Comparison of ENCODE assay signal across 19 cellular contexts in genomic region chr5:139688088-139688702, GRCh38. TPM values are rescaled to one million over a fixed set of nuclear protein-coding genes. Genes with fewer than 3 reads are reported as not detected.
DNase-seq lines count a peak whose midpoint lies in the region; ATAC-seq and TF ChIP-seq lines count a peak whose summit lies in the region.
"Had no signal": no experiment of that assay in that cellular context is flagged by ENCODE, and none has a peak within 500 bp of the region (broad histone marks: within the 10 kb centered on the region; RNA-seq: fewer than 3 reads in every experiment).

No MANE protein-coding gene starts in this region.

- peaks cover 21% of the 10 kb centered on the region for H3K36me3 ChIP-seq in DOHH2 (ENCODE audit: control insufficient read depth, low read length)
- peaks cover 7% of the 10 kb centered on the region; the same call in 1 of the 2 replicates for H3K36me3 ChIP-seq in KOPT-K1 (ENCODE audit: insufficient read depth, low read length)
- H3K36me3 ChIP-seq in smooth muscle cell (ENCODE audit: low read depth) = no peaks in the 10 kb centered on the region

- no peaks in the 10 kb centered on the region for H3K9me3 ChIP-seq in DOHH2 (ENCODE audit: control insufficient read depth, insufficient read depth, low read length)
- H3K9me3 ChIP-seq in KOPT-K1 (ENCODE audit: insufficient read depth, low read length, poor library complexity, severe bottlenecking) = no peaks in the 10 kb centered on the region
- no peaks in the 10 kb centered on the region for H3K9me3 ChIP-seq in smooth muscle cell (replicated peaks; ENCODE audit: low read depth)
- H3K9me3 ChIP-seq: adrenal gland, upper lobe of right lung had no signal

- H3K9ac ChIP-seq in smooth muscle cell (ENCODE audit: low read depth) = no peak overlapping the region

- peaks cover 18% of the 10 kb centered on the region for H3K4me1 Mint-ChIP-seq in activated T-cell treated with anti-CD3 and anti-CD28 coated beads, Interleukin-2, amount 50 U/mL, for 4 hours (ENCODE audit: low read depth)

- no peak overlapping the region; the same call in 1 of the 2 replicates for H3K27ac ChIP-seq in DOHH2 (ENCODE audit: low read depth, low read length)
- peak overlapping the region; percentile 34 for H3K27ac ChIP-seq in KOPT-K1 (ENCODE audit: low read depth, low read length, poor library complexity, severe bottlenecking)
- H3K27ac ChIP-seq in dorsolateral prefrontal cortex = peak overlapping the region in 58 of 59 donors; percentile 32 to 100 (median 98)
- H3K27ac ChIP-seq in smooth muscle cell (ENCODE audit: low read depth) = peak overlapping the region; percentile 98
- H3K27ac ChIP-seq: PC-9, upper lobe of right lung had no signal

- H3K4me1 ChIP-seq in DOHH2 (ENCODE audit: control insufficient read depth, low read length) (peaks cover 70% of the 10 kb centered on the region), smooth muscle cell (ENCODE audit: low read depth) (peaks cover 51% of the 10 kb centered on the region)

- no peak overlapping the region for H3K4me3 ChIP-seq in DOHH2 (ENCODE audit: low read length)
- H3K4me3 ChIP-seq in dorsolateral prefrontal cortex = no peak overlapping the region
- no peak overlapping the region for H3K4me3 ChIP-seq in smooth muscle cell
- H3K4me3 ChIP-seq: adrenal gland, hepatocyte, PC-9, upper lobe of right lung had no signal

- H3K4me2 ChIP-seq in DOHH2 (ENCODE audit: low read length) (peak overlapping the region; percentile 39), smooth muscle cell (peak overlapping the region; percentile 1)
- H3K4me2 ChIP-seq: hepatocyte, PC-9 had no signal

- no peaks in the 10 kb centered on the region for H3K9me2 ChIP-seq in DOHH2 (replicated peaks; ENCODE audit: control insufficient read depth, low read length)

- H3K27me3 Mint-ChIP-seq in activated T-cell treated with anti-CD3 and anti-CD28 coated beads, Interleukin-2, amount 50 U/mL, for 4 hours (ENCODE audit: low read depth) = peaks cover 2% of the 10 kb centered on the region

- H4K20me1 ChIP-seq in DOHH2 (ENCODE audit: control insufficient read depth, insufficient read depth, low read depth, low read length) = no peaks in the 10 kb centered on the region; the same call in 1 of the 2 replicates
- H4K20me1 ChIP-seq in smooth muscle cell (ENCODE audit: low read depth) = peaks cover 50% of the 10 kb centered on the region

- DNase-seq in dorsolateral prefrontal cortex (no peak), smooth muscle cell (lab: John Stamatoyannopoulos, UW; ENCODE audit: unreplicated experiment) (no peak), DMS153 (lab: John Stamatoyannopoulos, UW) (no peak)
- no peak for DNase-seq in activated T-cell treated with anti-CD3 and anti-CD28 coated beads, Interleukin-2, amount 50 U/mL, for 4 hours
- DNase-seq: activated CD4-positive, alpha-beta T cell treated with anti-CD3 and anti-CD28 coated beads, Interleukin-2, amount 10 ng/mL, durations not matched to agents 24 days and 14 days; activated CD8-positive, alpha-beta memory T cell treated with anti-CD3 and anti-CD28 coated beads, Interleukin-2, amount 50 U/mL, for 4 hours; activated effector memory CD4-positive, alpha-beta T cell treated with anti-CD3 and anti-CD28 coated beads, Interleukin-2, amount 50 U/mL, for 16 hours; EL; H9; Kasumi-1; PC-9; T1000; upper lobe of right lung had no signal

- no peak overlapping the region for H2AFZ ChIP-seq in smooth muscle cell (ENCODE audit: low read depth)
- H2AFZ ChIP-seq: hepatocyte, PC-9 had no signal

- no peak overlapping the region for H3K4me3 Mint-ChIP-seq in activated T-cell treated with anti-CD3 and anti-CD28 coated beads, Interleukin-2, amount 50 U/mL, for 4 hours
- H3K4me3 Mint-ChIP-seq: activated CD4-positive, alpha-beta T cell treated with anti-CD3 and anti-CD28 coated beads, Interleukin-2, amount 10 ng/mL, durations not matched to agents 24 days and 14 days; H9; nephron had no signal

- H3K36me3 Mint-ChIP-seq in activated T-cell treated with anti-CD3 and anti-CD28 coated beads, Interleukin-2, amount 50 U/mL, for 4 hours (ENCODE audit: insufficient read depth) = no peaks in the 10 kb centered on the region

- ATAC-seq in activated T-cell treated with anti-CD3 and anti-CD28 coated beads, Interleukin-2, amount 50 U/mL, for 4 hours = no peak
- ATAC-seq in GM18873 (IDR thresholded peaks at IDR 0.05; ENCODE audit: low FRiP score, unreplicated experiment) = no peak
- ATAC-seq: upper lobe of right lung had no signal

- H3K79me2 ChIP-seq in DOHH2 (ENCODE audit: control insufficient read depth, low read length) (no peaks in the 10 kb centered on the region), smooth muscle cell (ENCODE audit: low read depth) (peaks cover 33% of the 10 kb centered on the region)

- H3K27me3 ChIP-seq in DOHH2 (ENCODE audit: control insufficient read depth, low read length) (no peaks in the 10 kb centered on the region), dorsolateral prefrontal cortex (no peaks in the 10 kb centered on the region), smooth muscle cell (ENCODE audit: low read depth) (no peaks in the 10 kb centered on the region)
- H3K27me3 ChIP-seq: adrenal gland, hepatocyte, upper lobe of right lung had no signal

- WGBS in smooth muscle cell (ENCODE audit: low lambda C conversion rate) = 80% methylated on average over 14 of the region's 14 CpGs

- H3K9me3 Mint-ChIP-seq in activated T-cell treated with anti-CD3 and anti-CD28 coated beads, Interleukin-2, amount 50 U/mL, for 4 hours = no peaks in the 10 kb centered on the region
- H3K9me3 Mint-ChIP-seq: activated CD4-positive, alpha-beta T cell treated with anti-CD3 and anti-CD28 coated beads, Interleukin-2, amount 10 ng/mL, durations not matched to agents 24 days and 14 days; H9; nephron had no signal

- intact Hi-C loops in dorsolateral prefrontal cortex (cut with DNase I) = no loop called here

- TF ChIP-seq CTCF in DOHH2 (IDR thresholded peaks at IDR 0.05; ENCODE audit: low read depth, low read length, poor library complexity, severe bottlenecking) (no peak), dorsolateral prefrontal cortex (IDR thresholded peaks at IDR 0.05 in 54 of 56, conservative IDR thresholded peaks at IDR 0.05 in 2 of 56; ENCODE audit: low read depth in 1 of 56, partially characterized antibody in 56 of 56) (no peak), smooth muscle cell (IDR thresholded peaks at IDR 0.05; ENCODE audit: borderline replicate concordance, insufficient read depth, poor library complexity, severe bottlenecking) (no peak)

- H3F3A ChIP-seq in DOHH2 (ENCODE audit: control insufficient read depth, insufficient read depth) (0 out of 2 replicates have a peak, but pooled peaks cover 4% of the 10 kb centered on the region), smooth muscle cell (ENCODE audit: low read depth) (peaks cover 22% of the 10 kb centered on the region)

RNA-seq across cellular contexts. Expression of gene CXXC5, which starts 40.0 kb away (rescaled TPM):
- total RNA-seq in dorsolateral prefrontal cortex (100 to 1,000 TPM in 83 of 120 experiments, 10 to 100 TPM in 37; 79.1 to 229 (median 108) TPM), smooth muscle cell (85.5 and 103 TPM in 2 replicates)
- 139 and 175 TPM in 2 replicates for polyA plus RNA-seq in smooth muscle cell
- 1 to 10 TPM; 1.2 to 3.3 (median 1.4) TPM for total RNA-seq in activated T-cell treated with anti-CD3 and anti-CD28 coated beads, Interleukin-2, amount 50 U/mL, for 4 hours

Comparison
In these comparisons a context has a peak if more than half of its experiments do, and no peak if none do; other contexts are left out.
1. RNA of gene CXXC5, which starts 40.0 kb away (total RNA-seq): 79.1 to 229 TPM in dorsolateral prefrontal cortex and 85.5 to 103 TPM in smooth muscle cell; 1.2 to 3.3 TPM in activated T-cell treated with anti-CD3 and anti-CD28 coated beads, Interleukin-2, amount 50 U/mL, for 4 hours; every median in the first group is over 10 times any median in the second.